Comparison of ENCODE assay signal across 27 cellular contexts in the genomic region with DNA sequence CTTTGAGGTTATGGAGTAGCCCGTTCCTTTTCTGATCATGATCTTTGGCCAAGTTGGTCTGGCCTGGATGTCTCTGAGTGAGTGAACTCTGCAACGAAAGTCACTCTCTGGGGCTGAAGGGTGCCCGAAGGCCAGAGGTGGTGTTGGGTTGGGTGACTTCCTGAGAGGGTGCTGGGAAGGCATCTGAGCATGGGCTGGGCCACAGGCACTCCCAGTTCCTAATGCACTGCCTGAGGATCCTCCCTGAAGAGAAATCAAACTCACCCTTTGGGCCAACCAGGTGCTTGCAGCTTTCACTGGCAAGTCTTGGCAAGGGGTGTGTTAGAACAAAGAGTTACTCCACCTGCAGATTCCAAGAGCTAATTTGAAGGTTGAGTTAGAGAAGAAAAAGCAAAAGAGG.
"Had no signal": no experiment of that assay in that cellular context is flagged by ENCODE, and none has a peak within 500 bp of the region (broad histone marks: within the 10 kb centered on the region; RNA-seq: fewer than 3 reads in every experiment).

No MANE protein-coding gene starts in this region.

- DNase-seq: hippocampal formation; immature natural killer cell; kidney; left ventricle myocardium inferior; midbrain; natural killer cell; nephron progenitor cell; occipital lobe; right lobe of liver; stimulated activated CD4-positive, alpha-beta T cell treated with anti-CD3 and anti-CD28 coated beads, Interleukin-12 subunit alpha, Interleukin-12 subunit beta, amount 100 ng/mL, for 4 hours; stimulated activated CD4-positive, alpha-beta T cell treated with anti-CD3 and anti-CD28 coated beads, Interleukin-15, amount 100 ng/mL, for 24 hours; stimulated activated CD4-positive, alpha-beta T cell treated with anti-CD3 and anti-CD28 coated beads, Interleukin-2, amount 100 ng/mL, for 24 hours; stimulated activated CD4-positive, alpha-beta T cell treated with anti-CD3 and anti-CD28 coated beads, Interleukin-4, amount 100 ng/mL, for 1 hour; stimulated activated naive B cell treated with anti-CD40 and anti-IgM and Interleukin-4, amounts not matched to agents 10 μg/mL and 1 μg/mL and 100 μg/mL, for 72 hours; stimulated activated naive CD8-positive, alpha-beta T cell treated with anti-CD3 and anti-CD28 coated beads, Interleukin-15, Interleukin-2, amounts not matched to agents 100 U/mL and 50 U/mL, for 24 hours; stomach had no signal

- H3K4me1 Mint-ChIP-seq: immature natural killer cell; memory B cell; natural killer cell; nephron progenitor cell; stimulated activated naive B cell treated with anti-CD40 and anti-IgM and Interleukin-4, amounts not matched to agents 10 μg/mL and 1 μg/mL and 100 μg/mL, for 72 hours had no signal

- H3K9me3 Mint-ChIP-seq: memory B cell; natural killer cell; nephron progenitor cell; stimulated activated naive B cell treated with anti-CD40 and anti-IgM and Interleukin-4, amounts not matched to agents 10 μg/mL and 1 μg/mL and 100 μg/mL, for 72 hours; type B pancreatic cell had no signal

- H3K27ac ChIP-seq: left ventricle myocardium inferior, neural progenitor cell, neutrophil, parathyroid adenoma, right atrium auricular region, right lobe of liver, stomach, suprapubic skin, tibial nerve, vagina had no signal

- H3K27ac Mint-ChIP-seq: immature natural killer cell; memory B cell; natural killer cell; nephron progenitor cell; neural progenitor cell; stimulated activated naive B cell treated with anti-CD40 and anti-IgM and Interleukin-4, amounts not matched to agents 10 μg/mL and 1 μg/mL and 100 μg/mL, for 72 hours; type B pancreatic cell had no signal

- H3K9ac ChIP-seq: neural progenitor cell, parathyroid adenoma had no signal

- FAIRE-seq: islet of Langerhans, kidney had no signal

- H3K4me1 ChIP-seq: left ventricle myocardium inferior, neural progenitor cell, parathyroid adenoma, right atrium auricular region, right lobe of liver, tibial nerve, vagina had no signal

- H3K4me2 ChIP-seq: neural progenitor cell had no signal

- ATAC-seq: natural killer cell; stimulated activated naive B cell treated with anti-CD40 and anti-IgM and Interleukin-4, amounts not matched to agents 10 μg/mL and 1 μg/mL and 100 μg/mL, for 72 hours; stimulated activated naive CD8-positive, alpha-beta T cell treated with anti-CD3 and anti-CD28 coated beads, Interleukin-15, Interleukin-2, amounts not matched to agents 100 U/mL and 50 U/mL, for 24 hours had no signal

- H3K4me3 Mint-ChIP-seq: immature natural killer cell; memory B cell; natural killer cell; nephron progenitor cell; neural progenitor cell; stimulated activated naive B cell treated with anti-CD40 and anti-IgM and Interleukin-4, amounts not matched to agents 10 μg/mL and 1 μg/mL and 100 μg/mL, for 72 hours; type B pancreatic cell had no signal

- H3K27me3 Mint-ChIP-seq: type B pancreatic cell had no signal

- H3K27me3 ChIP-seq: neural progenitor cell, neutrophil, right atrium auricular region, right lobe of liver, stomach, suprapubic skin, tibial nerve, vagina had no signal

- H3K36me3 Mint-ChIP-seq: immature natural killer cell; memory B cell; natural killer cell; stimulated activated naive B cell treated with anti-CD40 and anti-IgM and Interleukin-4, amounts not matched to agents 10 μg/mL and 1 μg/mL and 100 μg/mL, for 72 hours had no signal

- H2AFZ ChIP-seq: neural progenitor cell, parathyroid adenoma had no signal

- H3K36me3 ChIP-seq: left ventricle myocardium inferior, neural progenitor cell, neutrophil, right atrium auricular region, right lobe of liver, stomach, suprapubic skin, tibial nerve, vagina had no signal

- H3K79me2 ChIP-seq: parathyroid adenoma had no signal

- H3K4me3 ChIP-seq: left ventricle myocardium inferior, lung, neural progenitor cell, right atrium auricular region, right lobe of liver, stomach, suprapubic skin, tibial nerve, vagina had no signal

- H3K9me3 ChIP-seq: left ventricle myocardium inferior, neutrophil, right atrium auricular region, right lobe of liver, suprapubic skin, tibial nerve, vagina had no signal
